ENCODE assay signal across 21 cellular contexts in genomic region chr2:74077636-74078035, GRCh38.
A peak's percentile ranks its signal among the peaks of the same experiment; 100 is the strongest.
DNase-seq lines count a peak whose midpoint lies in the region; ATAC-seq lines count a peak whose summit lies in the region.
"Had no signal": no experiment of that assay in that cellular context is flagged by ENCODE, and none has a peak within 500 bp of the region (broad histone marks: within the 10 kb centered on the region; RNA-seq: fewer than 3 reads in every experiment).

No MANE protein-coding gene starts in this region.

- WGBS in GM23248 (ENCODE audit: low coverage in 1 of 2, low lambda C conversion rate in 2 of 2, missing lambda C conversion rate in 2 of 2), 2 experiments, result 96 to 99% methylated on average over 7 of the region's 7 CpGs

- no peak overlapping the region for H3K27ac ChIP-seq in GM23248
- H3K27ac ChIP-seq: BLaER1, Peyer's patch, psoas muscle, VCaP had no signal

- no peak overlapping the region for H3K4me2 ChIP-seq in GM23248 (ENCODE audit: unreplicated experiment)
- H3K4me2 ChIP-seq: BLaER1 had no signal

- H3K9me3 ChIP-seq in GM23248 (ENCODE audit: low read depth), result no peaks in the 10 kb centered on the region
- H3K9me3 ChIP-seq: BLaER1, Peyer's patch, psoas muscle, upper lobe of left lung had no signal

- H3K27me3 Mint-ChIP-seq in T-helper 2 cell treated with Interferon-gamma antibody and Interleukin-4, amounts not matched to agents 5 μg/mL and 100 μg/mL, for 36 hours (ENCODE audit: low read depth), result no peaks in the 10 kb centered on the region
- no peaks in the 10 kb centered on the region for H3K27me3 Mint-ChIP-seq in activated T-helper 17 cell treated with anti-CD3 and anti-CD28 coated beads, Interleukin-2, amount 50 U/mL, for 72 hours
- H3K27me3 Mint-ChIP-seq: activated CD4-positive, alpha-beta memory T cell treated with anti-CD3 and anti-CD28 coated beads, Interleukin-2, amount 10 ng/mL, durations not matched to agents 7 days and 5 days; stimulated activated naive B cell treated with anti-CD40 and anti-IgM and Interleukin-4, amounts not matched to agents 10 μg/mL and 1 μg/mL and 100 μg/mL, for 72 hours had no signal

- H3K9me2 ChIP-seq in GM23248 (ENCODE audit: insufficient read depth), result no peaks in the 10 kb centered on the region

- H3F3A ChIP-seq in GM23248 (ENCODE audit: insufficient read depth), result no peaks in the 10 kb centered on the region

- H3K9me3 Mint-ChIP-seq in T-helper 2 cell treated with Interferon-gamma antibody and Interleukin-4, amounts not matched to agents 5 μg/mL and 100 μg/mL, for 36 hours, result no peaks in the 10 kb centered on the region
- H3K9me3 Mint-ChIP-seq in activated T-helper 17 cell treated with anti-CD3 and anti-CD28 coated beads, Interleukin-2, amount 50 U/mL, for 72 hours, result no peaks in the 10 kb centered on the region
- H3K9me3 Mint-ChIP-seq: activated CD4-positive, alpha-beta memory T cell treated with anti-CD3 and anti-CD28 coated beads, Interleukin-2, amount 10 ng/mL, durations not matched to agents 7 days and 5 days; stimulated activated naive B cell treated with anti-CD40 and anti-IgM and Interleukin-4, amounts not matched to agents 10 μg/mL and 1 μg/mL and 100 μg/mL, for 72 hours had no signal

- no peak overlapping the region for H3K4me3 ChIP-seq in GM23248
- H3K4me3 ChIP-seq: BLaER1, Peyer's patch, psoas muscle, upper lobe of left lung had no signal

- H3K4me1 Mint-ChIP-seq in T-helper 2 cell treated with Interferon-gamma antibody and Interleukin-4, amounts not matched to agents 5 μg/mL and 100 μg/mL, for 36 hours (ENCODE audit: low read depth), result peaks cover 4% of the 10 kb centered on the region
- H3K4me1 Mint-ChIP-seq in activated T-helper 17 cell treated with anti-CD3 and anti-CD28 coated beads, Interleukin-2, amount 50 U/mL, for 72 hours, result peaks cover 16% of the 10 kb centered on the region

- H2AFZ ChIP-seq in GM23248, result no peak overlapping the region

- in situ Hi-C loops in GM23248 (cut with MboI), result no loop called here

- no peaks in the 10 kb centered on the region for H3K27me3 ChIP-seq in GM23248 (replicated peaks; ENCODE audit: insufficient read depth)
- H3K27me3 ChIP-seq: BLaER1, Peyer's patch, upper lobe of left lung had no signal

- no peaks in the 10 kb centered on the region for H4K20me1 ChIP-seq in GM23248 (ENCODE audit: insufficient read depth)

- no peak overlapping the region for H3K4me3 Mint-ChIP-seq in T-helper 2 cell treated with Interferon-gamma antibody and Interleukin-4, amounts not matched to agents 5 μg/mL and 100 μg/mL, for 36 hours
- H3K4me3 Mint-ChIP-seq in activated T-helper 17 cell treated with anti-CD3 and anti-CD28 coated beads, Interleukin-2, amount 50 U/mL, for 72 hours, result no peak overlapping the region
- H3K4me3 Mint-ChIP-seq: activated CD4-positive, alpha-beta memory T cell treated with anti-CD3 and anti-CD28 coated beads, Interleukin-2, amount 10 ng/mL, durations not matched to agents 7 days and 5 days; stimulated activated naive B cell treated with anti-CD40 and anti-IgM and Interleukin-4, amounts not matched to agents 10 μg/mL and 1 μg/mL and 100 μg/mL, for 72 hours had no signal

- peak overlapping the region; percentile 21 for H3K27ac Mint-ChIP-seq in T-helper 2 cell treated with Interferon-gamma antibody and Interleukin-4, amounts not matched to agents 5 μg/mL and 100 μg/mL, for 36 hours
- peak overlapping the region; percentile 33 for H3K27ac Mint-ChIP-seq in activated T-helper 17 cell treated with anti-CD3 and anti-CD28 coated beads, Interleukin-2, amount 50 U/mL, for 72 hours
- H3K27ac Mint-ChIP-seq: activated CD4-positive, alpha-beta memory T cell treated with anti-CD3 and anti-CD28 coated beads, Interleukin-2, amount 10 ng/mL, durations not matched to agents 7 days and 5 days; stimulated activated naive B cell treated with anti-CD40 and anti-IgM and Interleukin-4, amounts not matched to agents 10 μg/mL and 1 μg/mL and 100 μg/mL, for 72 hours had no signal

- no peak for DNase-seq in T-helper 2 cell treated with Interferon-gamma antibody and Interleukin-4, amounts not matched to agents 5 μg/mL and 100 μg/mL, for 36 hours (ENCODE audit: low spot score)
- no peak for DNase-seq in T-helper 2 cell
- DNase-seq in kidney tubule cell (ENCODE audit: low spot score), result peak; percentile 6
- no peak for DNase-seq in sciatic nerve (ENCODE audit: low spot score)
- DNase-seq in dermis blood vessel endothelial cell, result no peak
- no peak for DNase-seq in GM23248
- DNase-seq: 8988T; activated CD4-positive, alpha-beta memory T cell treated with anti-CD3 and anti-CD28 coated beads, Interleukin-2, amount 10 ng/mL, durations not matched to agents 7 days and 5 days; central memory CD4-positive, alpha-beta T cell; effector memory CD4-positive, alpha-beta T cell; Peyer's patch; psoas muscle; stimulated activated CD4-positive, alpha-beta T cell treated with anti-CD3 and anti-CD28 coated beads, Interleukin-12 subunit alpha, Interleukin-12 subunit beta, amount 100 ng/mL, for 4 hours; stimulated activated naive B cell treated with anti-CD40 and anti-IgM and Interleukin-4, amounts not matched to agents 10 μg/mL and 1 μg/mL and 100 μg/mL, for 72 hours; SW 1271; upper lobe of left lung had no signal

- intact Hi-C loops in sciatic nerve (cut with DNase I), result no loop called here

- H3K9ac ChIP-seq in GM23248, result no peak overlapping the region
- H3K9ac ChIP-seq: BLaER1 had no signal

- peaks cover 7% of the 10 kb centered on the region; the same call in 1 of the 2 replicates for H3K4me1 ChIP-seq in GM23248 (ENCODE audit: insufficient read depth)
- H3K4me1 ChIP-seq: Peyer's patch, psoas muscle had no signal

- no peak for ATAC-seq in activated T-helper 17 cell treated with anti-CD3 and anti-CD28 coated beads, Interleukin-2, amount 50 U/mL, for 72 hours (replicated peaks)
- ATAC-seq in sciatic nerve (peak; percentile 58), GM21360 (IDR thresholded peaks at IDR 0.05; ENCODE audit: unreplicated experiment) (no peak)
- ATAC-seq: HCT116; stimulated activated naive B cell treated with anti-CD40 and anti-IgM and Interleukin-4, amounts not matched to agents 10 μg/mL and 1 μg/mL and 100 μg/mL, for 72 hours had no signal

- no peaks in the 10 kb centered on the region for H3K36me3 ChIP-seq in GM23248 (ENCODE audit: low read depth)

- no peaks in the 10 kb centered on the region for H3K79me2 ChIP-seq in GM23248 (ENCODE audit: insufficient read depth)

- H3K36me3 Mint-ChIP-seq in T-helper 2 cell treated with Interferon-gamma antibody and Interleukin-4, amounts not matched to agents 5 μg/mL and 100 μg/mL, for 36 hours (ENCODE audit: low read depth), result peaks cover 14% of the 10 kb centered on the region
- H3K36me3 Mint-ChIP-seq in activated T-helper 17 cell treated with anti-CD3 and anti-CD28 coated beads, Interleukin-2, amount 50 U/mL, for 72 hours (ENCODE audit: low read depth), result peaks cover 86% of the 10 kb centered on the region
